8 cellular contexts compared by ENCODE assay signal in the genomic region with DNA sequence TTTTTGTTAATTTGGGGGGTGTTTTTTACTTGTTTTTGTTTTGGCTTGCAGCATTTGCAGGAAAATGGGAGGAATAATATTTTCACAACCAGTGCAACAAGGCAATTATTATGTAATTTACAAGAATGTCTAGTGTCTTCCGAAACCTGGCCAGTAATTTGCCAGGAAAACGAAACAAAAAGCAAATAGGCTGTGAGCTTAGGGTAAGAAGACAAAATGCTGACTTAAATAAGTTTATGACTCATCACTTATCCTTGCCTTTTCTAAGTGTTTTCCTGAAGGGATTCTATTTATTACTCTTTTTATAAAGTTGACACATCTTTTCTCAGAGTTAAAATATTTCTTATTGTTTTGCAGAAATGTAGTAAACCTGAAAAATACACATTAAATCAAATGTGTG.
DNase-seq lines count a peak whose midpoint lies in the region; ATAC-seq lines count a peak whose summit lies in the region.
"Had no signal": no experiment of that assay in that cellular context is flagged by ENCODE, and none has a peak within 500 bp of the region (broad histone marks: within the 10 kb centered on the region; RNA-seq: fewer than 3 reads in every experiment).

No MANE protein-coding gene starts in this region.

- no peaks in the 10 kb centered on the region for H3K27me3 ChIP-seq in subcutaneous abdominal adipose tissue (ENCODE audit: control insufficient read depth in 5 of 5, insufficient read depth in 4 of 5, low read length in 5 of 5)

- H3K27ac ChIP-seq in subcutaneous abdominal adipose tissue (ENCODE audit: low read depth, low read length): no peak overlapping the region

- DNase-seq in OCI-M1 (lab: John Stamatoyannopoulos, UW): peak; percentile 91
- DNase-seq in fibroblast of the conjunctiva (ENCODE audit: low read depth): peak; percentile 41
- no peak for DNase-seq in activated effector memory CD4-positive, alpha-beta T cell treated with anti-CD3 and anti-CD28 coated beads, Interleukin-2, amount 50 U/mL, for 16 hours
- DNase-seq in HuH-7.5 (ENCODE audit: low spot score): no peak
- no peak for DNase-seq in middle frontal gyrus (ENCODE audit: extremely low spot score, low spot score)
- DNase-seq: stimulated activated naive CD4-positive, alpha-beta T cell treated with Interleukin-2 at 50 U/mL for 16 hours had no signal

- H3K9me3 ChIP-seq in subcutaneous abdominal adipose tissue (ENCODE audit: control insufficient read depth in 5 of 5, low read length in 5 of 5): peaks cover 0 to 4% (median under 1%) of the 10 kb centered on the region in 5 donors

- H3K4me1 ChIP-seq in subcutaneous abdominal adipose tissue (ENCODE audit: control insufficient read depth in 5 of 5, insufficient read depth in 5 of 5, low read length in 5 of 5): peaks cover 0 to 5% (median 2%) of the 10 kb centered on the region in 5 donors

- H3K9ac ChIP-seq in subcutaneous abdominal adipose tissue (ENCODE audit: low read length in 5 of 5): no peak overlapping the region

- ATAC-seq in GM21786 (IDR thresholded peaks at IDR 0.05; ENCODE audit: unreplicated experiment): peak; percentile 76

- no peaks in the 10 kb centered on the region for H3K36me3 ChIP-seq in subcutaneous abdominal adipose tissue (ENCODE audit: control insufficient read depth in 5 of 5, insufficient read depth in 5 of 5, low read length in 5 of 5)

- H3K4me3 ChIP-seq in subcutaneous abdominal adipose tissue (ENCODE audit: low read depth in 1 of 5, low read length in 5 of 5): peak overlapping the region; percentile 33 to 64 (median 46)

Comparison
In these comparisons a context has a peak if more than half of its experiments do, and no peak if none do; other contexts are left out.
1. DNase-seq: peak in OCI-M1 (single experiment) and fibroblast of the conjunctiva (single experiment); none in activated effector memory CD4-positive, alpha-beta T cell treated with anti-CD3 and anti-CD28 coated beads, Interleukin-2, amount 50 U/mL, for 16 hours (single experiment), HuH-7.5 (single experiment) and middle frontal gyrus (single experiment).